In the genomic region with DNA sequence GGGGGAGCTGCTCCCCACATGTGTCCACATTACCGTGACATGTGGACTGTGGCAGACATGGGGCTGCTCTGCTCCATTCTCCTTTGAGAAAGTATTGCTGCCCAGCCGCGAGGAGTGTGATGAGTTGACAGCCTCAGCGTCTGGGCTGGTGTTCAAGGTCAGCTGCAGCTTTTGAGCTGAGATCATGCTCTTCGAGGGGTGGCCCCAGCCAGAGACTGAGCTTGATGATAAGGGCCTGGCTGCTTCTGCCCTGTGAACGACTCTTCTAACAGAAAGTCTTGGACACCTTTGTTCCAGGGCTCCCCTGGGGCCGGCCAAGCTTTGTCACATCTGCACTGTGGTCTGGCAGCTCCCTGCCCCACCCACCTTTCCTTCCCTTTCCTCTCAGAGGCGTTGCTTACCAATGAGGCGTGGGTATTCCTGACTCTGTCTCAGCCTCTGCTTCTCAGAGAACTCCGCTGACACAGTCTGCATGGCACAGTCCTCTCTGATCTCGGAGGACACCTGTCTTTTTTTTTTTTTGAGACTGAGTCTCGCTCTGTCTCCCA, we compare ENCODE assay signal across 13 cellular contexts.
A peak's percentile ranks its signal among the peaks of the same experiment; 100 is the strongest.
DNase-seq lines count a peak whose midpoint lies in the region; ATAC-seq, FAIRE-seq and TF ChIP-seq lines count a peak whose summit lies in the region.
"Had no signal": no experiment of that assay in that cellular context is flagged by ENCODE, and none has a peak within 500 bp of the region (broad histone marks: within the 10 kb centered on the region; RNA-seq: fewer than 3 reads in every experiment).

No MANE protein-coding gene starts in this region.

- CTCF ChIA-PET in activated CD8-positive, alpha-beta memory T cell treated with anti-CD3 and anti-CD28 coated beads, Interleukin-2, amount 10 ng/mL, durations not matched to agents 7 days and 5 days (lab: Charles Lee), result interaction anchor here (1.9 to 2.1 kb wide), 2 partner anchors 47 to 95 kb away, joined by 6 read pairs; no protein-coding TSS in a partner anchor
- CTCF ChIA-PET in GM12878 (lab: Yijun Ruan, JAX), result interaction anchor here (0.9 to 3.3 kb wide), 7 partner anchors 10 to 113 kb away, joined by 3 to 7 read pairs (median 4); no protein-coding TSS in a partner anchor

- SMC1A ChIA-PET in GM12878 (lab: Charles Lee; ENCODE audit: uncharacterized antibody, unreplicated experiment), result interaction anchor here (0.6 to 2.3 kb wide), 4 partner anchors 9 to 95 kb away, joined by 4 to 8 read pairs (median 5); no protein-coding TSS in a partner anchor

- H3K4me1 Mint-ChIP-seq in activated CD8-positive, alpha-beta memory T cell treated with anti-CD3 and anti-CD28 coated beads, Interleukin-2, amount 10 ng/mL, durations not matched to agents 7 days and 5 days, result peaks cover 2% of the 10 kb centered on the region
- H3K4me1 Mint-ChIP-seq: neural crest cell had no signal

- TF ChIP-seq POLR2A in GM12878 (IDR thresholded peaks at IDR 0.05; ENCODE audit: low read depth, low read length), result no peak

- no peak for ATAC-seq in activated CD8-positive, alpha-beta memory T cell treated with anti-CD3 and anti-CD28 coated beads, Interleukin-2, amount 10 ng/mL, durations not matched to agents 7 days and 5 days
- peak; percentile 44 for ATAC-seq in GM12878
- ATAC-seq in left colon, result peak; percentile 93
- ATAC-seq in upper lobe of right lung, result peak; percentile 69
- ATAC-seq in HG03342 (IDR thresholded peaks at IDR 0.05; ENCODE audit: unreplicated experiment), result no peak
- ATAC-seq in GM18519 (IDR thresholded peaks at IDR 0.05; ENCODE audit: low FRiP score, unreplicated experiment), result no peak

- no peak overlapping the region for H2AFZ ChIP-seq in GM12878 (ENCODE audit: control insufficient read depth, low read depth, low read length)

- RAD21 ChIA-PET in GM12878 (lab: Charles Lee; ENCODE audit: unreplicated experiment), result interaction anchor here (0.7 to 2.7 kb wide), 2 partner anchors 95 to 565 kb away, joined by 4 to 9 read pairs; no protein-coding TSS in a partner anchor

- H3K36me3 ChIP-seq in GM12878 (ENCODE audit: control insufficient read depth in 2 of 2, insufficient read depth in 2 of 2, low read length in 1 of 2), result no peaks in the 10 kb centered on the region
- H3K36me3 ChIP-seq in upper lobe of right lung, result no peaks in the 10 kb centered on the region

- no peaks in the 10 kb centered on the region for H3K9me3 Mint-ChIP-seq in activated CD8-positive, alpha-beta memory T cell treated with anti-CD3 and anti-CD28 coated beads, Interleukin-2, amount 10 ng/mL, durations not matched to agents 7 days and 5 days (ENCODE audit: low read depth)
- H3K9me3 Mint-ChIP-seq: neural crest cell had no signal

- no peak overlapping the region for H3K4me3 ChIP-seq in GM12878
- H3K4me3 ChIP-seq in upper lobe of right lung, result no peak overlapping the region

- no peaks in the 10 kb centered on the region for H3K79me2 ChIP-seq in GM12878 (ENCODE audit: control insufficient read depth, insufficient read depth, low read length)

- in situ Hi-C loops in GM12878 (cut with MboI), result no loop called here

- BruUV-seq in GM12878 (replicated peaks; lab: Mats Ljungman, UMichigan), result no TSS peak

- no peaks in the 10 kb centered on the region for H3K4me1 ChIP-seq in GM12878 (ENCODE audit: control insufficient read depth, insufficient read depth, low read length)
- H3K4me1 ChIP-seq in upper lobe of right lung, result peaks cover 4% of the 10 kb centered on the region

- TF ChIP-seq EP300 in GM12878 (IDR thresholded peaks at IDR 0.05; ENCODE audit: borderline replicate concordance in 1 of 2, control insufficient read depth in 1 of 2, low read depth in 2 of 2, low read length in 2 of 2), result no peak

- H3K27ac ChIP-seq in GM12878 (ENCODE audit: control insufficient read depth, insufficient read depth), result no peak overlapping the region
- H3K27ac ChIP-seq in upper lobe of right lung, result no peak overlapping the region

- intact Hi-C loops in GM12878 (cut with micrococcal nuclease; ENCODE audit: unreplicated experiment), result loop anchor here (5.0 kb wide), 2 partner anchors 46 to 76 kb away; no protein-coding TSS in a partner anchor
- intact Hi-C loops in left colon (cut with DNase I, micrococcal nuclease), result no loop called here
- intact Hi-C loops in upper lobe of right lung (cut with DNase I), result no loop called here

- H3K27me3 ChIP-seq in GM12878 (replicated peaks in 1 of 2; ENCODE audit: control insufficient read depth in 2 of 2, insufficient read depth in 2 of 2, low read length in 1 of 2), result peaks cover 2 to 3% of the 10 kb centered on the region in 2 experiments; a peak in 2 of 4 replicates
- no peaks in the 10 kb centered on the region for H3K27me3 ChIP-seq in upper lobe of right lung

- H3K9ac ChIP-seq in GM12878 (ENCODE audit: control insufficient read depth, insufficient read depth, low read length), result no peak overlapping the region

- no peaks in the 10 kb centered on the region for H3K36me3 Mint-ChIP-seq in activated CD8-positive, alpha-beta memory T cell treated with anti-CD3 and anti-CD28 coated beads, Interleukin-2, amount 10 ng/mL, durations not matched to agents 7 days and 5 days

- TF ChIP-seq RAD21 in GM12878 (IDR thresholded peaks at IDR 0.05; ENCODE audit: insufficient read depth, low read depth, low read length), result no peak

- no peak overlapping the region for H3K27ac Mint-ChIP-seq in activated CD8-positive, alpha-beta memory T cell treated with anti-CD3 and anti-CD28 coated beads, Interleukin-2, amount 10 ng/mL, durations not matched to agents 7 days and 5 days

- FAIRE-seq in GM12878 (lab: Jason Lieb, UNC), result no peak
- FAIRE-seq: urothelium cell line had no signal

- H4K20me1 ChIP-seq in GM12878 (ENCODE audit: control insufficient read depth, insufficient read depth), result peaks cover 3% of the 10 kb centered on the region; the same call in 1 of the 2 replicates

- H3K4me3 Mint-ChIP-seq in activated CD8-positive, alpha-beta memory T cell treated with anti-CD3 and anti-CD28 coated beads, Interleukin-2, amount 10 ng/mL, durations not matched to agents 7 days and 5 days, result no peak overlapping the region
- H3K4me3 Mint-ChIP-seq: neural crest cell had no signal

- no peak overlapping the region for H3K4me2 ChIP-seq in GM12878 (ENCODE audit: control insufficient read depth, insufficient read depth)

- TF ChIP-seq CTCF in GM12878 (IDR thresholded peaks at IDR 0.05 in 2 of 3, conservative IDR thresholded peaks at IDR 0.05 in 1 of 3; ENCODE audit: control insufficient read depth in 2 of 3, extremely low read depth in 1 of 3, insufficient read depth in 1 of 3, low read depth in 3 of 3, low read length in 3 of 3) (no peak), upper lobe of right lung (IDR thresholded peaks at IDR 0.05) (no peak)

- H3K9me3 ChIP-seq in GM12878 (replicated peaks; ENCODE audit: control insufficient read depth, insufficient read depth, low read length) (no peaks in the 10 kb centered on the region; the same call in 2 of the 3 replicates), upper lobe of right lung (no peaks in the 10 kb centered on the region)

- peak; percentile 23 for DNase-seq in activated CD8-positive, alpha-beta memory T cell treated with anti-CD3 and anti-CD28 coated beads, Interleukin-2, amount 10 ng/mL, durations not matched to agents 7 days and 5 days
- no peak for DNase-seq in activated CD8-positive, alpha-beta memory T cell treated with anti-CD3 and anti-CD28 coated beads, Interleukin-2, amount 50 U/mL, for 48 hours
- DNase-seq in GM12878 (ENCODE audit: low read depth, low spot score), result no peak
- peak in 1 of 2 donors; percentile 37 for DNase-seq in left colon
- DNase-seq in upper lobe of right lung, result peak; percentile 58
- DNase-seq in cerebellum (ENCODE audit: low spot score), result no peak
- DNase-seq: activated CD4-positive, alpha-beta T cell treated with anti-CD3 and anti-CD28 coated beads, Interleukin-2, amount 50 U/mL, for 4 hours; hippocampal formation; NCI-H1105 treated with DMSO at 0.1 percent for 48 hours had no signal

- peaks cover 24% of the 10 kb centered on the region for H3K27me3 Mint-ChIP-seq in activated CD8-positive, alpha-beta memory T cell treated with anti-CD3 and anti-CD28 coated beads, Interleukin-2, amount 10 ng/mL, durations not matched to agents 7 days and 5 days

- 8% methylated on average over 12 of the region's 12 CpGs for WGBS in GM12878 (ENCODE audit: insufficient coverage, insufficient replicate concordance, low lambda C conversion rate, missing lambda C conversion rate)

- POLR2A ChIA-PET in GM12878 (lab: Charles Lee), result no interaction called here

TF ChIP-seq in GM12878, 131 proteins besides CTCF, POLR2A, EP300 and RAD21 (continues in another document):
- TF ChIP-seq SRF (IDR thresholded peaks at IDR 0.05; ENCODE audit: low read depth in 2 of 2, low read length in 2 of 2) (no peak), SUZ12 (IDR thresholded peaks at IDR 0.05; ENCODE audit: unreplicated experiment) (no peak), MYC (IDR thresholded peaks at IDR 0.05; ENCODE audit: insufficient read depth, insufficient read length, insufficient replicate concordance, low read length, severe bottlenecking) (no peak)

Comparison
In these comparisons a context has a peak if more than half of its experiments do, and no peak if none do; other contexts are left out.
1. DNase-seq: peak in activated CD8-positive, alpha-beta memory T cell treated with anti-CD3 and anti-CD28 coated beads, Interleukin-2, amount 10 ng/mL, durations not matched to agents 7 days and 5 days (single experiment) and upper lobe of right lung (single experiment); none in activated CD8-positive, alpha-beta memory T cell treated with anti-CD3 and anti-CD28 coated beads, Interleukin-2, amount 50 U/mL, for 48 hours (single experiment), GM12878 (single experiment) and cerebellum (single experiment).
2. ATAC-seq: peak in GM12878 (single experiment), left colon (single experiment) and upper lobe of right lung (single experiment); none in activated CD8-positive, alpha-beta memory T cell treated with anti-CD3 and anti-CD28 coated beads, Interleukin-2, amount 10 ng/mL, durations not matched to agents 7 days and 5 days (single experiment), HG03342 (single experiment) and GM18519 (single experiment).